In the genomic region with DNA sequence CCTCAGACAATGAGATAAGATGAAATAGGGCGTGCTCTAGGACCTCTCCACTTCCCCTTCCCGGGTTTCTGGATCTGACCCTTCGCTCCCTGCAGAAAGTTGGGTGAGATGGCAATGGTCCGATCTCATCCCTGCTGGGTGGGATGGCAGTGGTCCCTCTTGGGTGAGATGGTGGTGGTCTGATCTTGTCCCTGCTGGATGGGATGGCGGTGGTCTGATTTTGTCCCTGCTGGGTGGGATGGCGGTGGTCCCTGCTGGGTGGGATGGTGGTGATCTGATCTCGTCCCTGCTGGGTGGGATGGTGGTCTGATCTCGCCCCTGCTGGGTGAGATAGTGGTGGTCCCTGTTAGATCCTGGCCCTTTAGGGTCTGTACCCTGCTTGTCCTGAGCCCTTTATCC, we compare ENCODE assay signal across 1 cellular context.
TF ChIP-seq lines count a peak whose summit lies in the region.

No MANE protein-coding gene starts in this region.

TF ChIP-seq in liver, 16 proteins besides CTCF, POLR2A, EP300 and RAD21 (continued from another document):
- TF ChIP-seq, protein P1, sequence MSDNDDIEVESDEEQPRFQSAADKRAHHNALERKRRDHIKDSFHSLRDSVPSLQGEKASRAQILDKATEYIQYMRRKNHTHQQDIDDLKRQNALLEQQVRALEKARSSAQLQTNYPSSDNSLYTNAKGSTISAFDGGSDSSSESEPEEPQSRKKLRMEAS (IDR thresholded peaks at IDR 0.05): no peak
- no peak for TF ChIP-seq JUND (IDR thresholded peaks at IDR 0.05)
- TF ChIP-seq HNF4A (conservative IDR thresholded peaks at IDR 0.05): no peak
- TF ChIP-seq SP1 (IDR thresholded peaks at IDR 0.05): no peak
- TF ChIP-seq TAF1 (conservative IDR thresholded peaks at IDR 0.05): no peak
- no peak for TF ChIP-seq ZBTB33 (IDR thresholded peaks at IDR 0.05)
TF ChIP-seq in liver: peak in this region for 0.
